19 cellular contexts compared by ENCODE assay signal in the genomic region with DNA sequence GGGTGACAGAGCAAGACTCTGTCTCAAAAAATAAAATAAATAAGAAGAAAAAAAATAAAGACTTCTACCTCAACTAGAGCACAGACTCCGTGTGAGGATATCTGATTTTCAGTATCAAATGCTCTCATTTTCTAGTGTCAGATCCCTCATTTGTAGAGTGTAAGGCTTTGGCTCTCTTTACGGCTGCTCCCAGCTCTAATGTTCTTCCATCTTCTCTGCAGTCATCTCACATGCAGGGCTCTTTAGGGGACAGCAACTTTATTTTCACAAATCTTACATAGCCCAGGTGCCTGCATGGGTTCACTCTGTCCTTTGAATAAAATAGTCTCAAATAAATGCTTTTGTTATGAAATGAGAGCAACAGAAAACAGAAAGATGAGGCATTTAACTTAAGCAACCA. TPM values are rescaled to one million over a fixed set of nuclear protein-coding genes. Genes with fewer than 3 reads are reported as not detected.
DNase-seq lines count a peak whose midpoint lies in the region; ATAC-seq and TF ChIP-seq lines count a peak whose summit lies in the region.
"Had no signal": no experiment of that assay in that cellular context is flagged by ENCODE, and none has a peak within 500 bp of the region (broad histone marks: within the 10 kb centered on the region; RNA-seq: fewer than 3 reads in every experiment).

No MANE protein-coding gene starts in this region.

- no peak overlapping the region for H2AFZ ChIP-seq in OCI-LY3 (ENCODE audit: low read depth, low read length)

- no peaks in the 10 kb centered on the region for H3K9me3 ChIP-seq in CD4-positive, alpha-beta memory T cell (ENCODE audit: control insufficient read depth in 1 of 2, low read length in 2 of 2)
- H3K9me3 ChIP-seq in OCI-LY3 (ENCODE audit: insufficient read depth, low read length) (no peaks in the 10 kb centered on the region), T-helper 17 cell (ENCODE audit: control insufficient read depth, low read length, poor library complexity, severe bottlenecking) (no peaks in the 10 kb centered on the region), gastrocnemius medialis (no peaks in the 10 kb centered on the region)
- H3K9me3 ChIP-seq: A549, BLaER1, MG63, SK-N-SH had no signal

- no peaks in the 10 kb centered on the region for H3K27me3 ChIP-seq in CD4-positive, alpha-beta memory T cell (ENCODE audit: insufficient read depth, low read length)
- H3K27me3 ChIP-seq in OCI-LY3 (ENCODE audit: low read depth, low read length) (no peaks in the 10 kb centered on the region), gastrocnemius medialis (peaks cover 0 to 10% (median 3%) of the 10 kb centered on the region in 3 donors)
- H3K27me3 ChIP-seq: BLaER1, MG63 had no signal

- POLR2A ChIA-PET in CD4-positive, alpha-beta memory T cell (lab: Charles Lee; ENCODE audit: partially characterized antibody) = no interaction called here
- POLR2A ChIA-PET in naive thymus-derived CD8-positive, alpha-beta T cell (lab: Charles Lee) = interaction anchor here (0.8 kb wide), 1 partner anchor 13 kb away, joined by 3 read pairs; no protein-coding TSS in a partner anchor

- H3K4me1 ChIP-seq in CD4-positive, alpha-beta memory T cell (ENCODE audit: insufficient read depth, low read length) = peaks cover 18% of the 10 kb centered on the region
- H3K4me1 ChIP-seq in OCI-LY3 (ENCODE audit: low read length) (peaks cover 77% of the 10 kb centered on the region), gastrocnemius medialis (no peaks in the 10 kb centered on the region)

- no peak overlapping the region for H3K27ac ChIP-seq in CD4-positive, alpha-beta memory T cell (ENCODE audit: low read depth, low read length)
- H3K27ac ChIP-seq in OCI-LY3 (ENCODE audit: low read length) (peak overlapping the region; percentile 79), gastrocnemius medialis (no peak overlapping the region)
- H3K27ac ChIP-seq: A549, BLaER1, KMS-11 had no signal

- H3K4me2 ChIP-seq in OCI-LY3 (ENCODE audit: low read length) = peak overlapping the region; percentile 78
- H3K4me2 ChIP-seq: A549, BLaER1, KMS-11, SK-N-SH had no signal

- H3K36me3 ChIP-seq in CD4-positive, alpha-beta memory T cell (ENCODE audit: insufficient read depth, low read length) = no peaks in the 10 kb centered on the region
- no peaks in the 10 kb centered on the region for H3K36me3 ChIP-seq in OCI-LY3 (replicated peaks; ENCODE audit: low read depth, low read length)
- no peaks in the 10 kb centered on the region for H3K36me3 ChIP-seq in gastrocnemius medialis
- H3K36me3 ChIP-seq: BLaER1, MG63 had no signal

- H4K20me1 ChIP-seq in OCI-LY3 (ENCODE audit: insufficient read depth, low read length) = no peaks in the 10 kb centered on the region
- H4K20me1 ChIP-seq: BLaER1 had no signal

- H3K9me3 Mint-ChIP-seq in CD4-positive, alpha-beta memory T cell = no peaks in the 10 kb centered on the region
- H3K9me3 Mint-ChIP-seq in naive thymus-derived CD8-positive, alpha-beta T cell = no peaks in the 10 kb centered on the region

- TF ChIP-seq POLR2A in gastrocnemius medialis (IDR thresholded peaks at IDR 0.05) = no peak

- no peak for ATAC-seq in T-helper 17 cell
- ATAC-seq in naive thymus-derived CD8-positive, alpha-beta T cell = no peak
- ATAC-seq in GM19328 (IDR thresholded peaks at IDR 0.05; ENCODE audit: unreplicated experiment) = no peak
- ATAC-seq in gastrocnemius medialis = no peak
- ATAC-seq: A549 had no signal

- no peak for DNase-seq in CD4-positive, alpha-beta memory T cell
- no peak for DNase-seq in T-helper 17 cell
- DNase-seq in naive thymus-derived CD8-positive, alpha-beta T cell = no peak
- DNase-seq in activated gamma-delta T cell (lab: John Stamatoyannopoulos, UW) = no peak
- no peak for DNase-seq in hippocampal formation (lab: John Stamatoyannopoulos, UW)
- no peak for DNase-seq in gastrocnemius medialis
- DNase-seq: CD8-positive, alpha-beta memory T cell; MG63; NCI-H1048; NCI-H1436; NCI-H2029; NCI-H526; Right ventricle myocardium superior; SK-N-SH had no signal

- no peak overlapping the region for H3K4me3 ChIP-seq in CD4-positive, alpha-beta memory T cell (ENCODE audit: low read length in 2 of 2)
- peak overlapping the region; percentile 66 for H3K4me3 ChIP-seq in OCI-LY3 (ENCODE audit: low read length)
- no peak overlapping the region for H3K4me3 ChIP-seq in gastrocnemius medialis
- H3K4me3 ChIP-seq: A549, BLaER1, MG63 had no signal

- intact Hi-C loops in CD4-positive, alpha-beta memory T cell (cut with micrococcal nuclease) = no loop called here
- intact Hi-C loops in gastrocnemius medialis (cut with DNase I; ENCODE audit: low total_unique reads) = no loop called here

- H3K4me3 Mint-ChIP-seq in CD4-positive, alpha-beta memory T cell = no peak overlapping the region
- H3K4me3 Mint-ChIP-seq in T-helper 17 cell = no peak overlapping the region
- H3K4me3 Mint-ChIP-seq in naive thymus-derived CD8-positive, alpha-beta T cell = no peak overlapping the region
- H3K4me3 Mint-ChIP-seq: CD8-positive, alpha-beta memory T cell had no signal

- in situ Hi-C loops in gastrocnemius medialis (cut with MboI; ENCODE audit: low sequenced_read_pairs in 4 of 4) = no loop called here

- peak overlapping the region; percentile 58 for H3K9ac ChIP-seq in OCI-LY3 (ENCODE audit: low read length)
- H3K9ac ChIP-seq: BLaER1, KMS-11, SK-N-SH had no signal

- peaks cover 17 to 24% (median 19%) of the 10 kb centered on the region in 4 donors for H3K4me1 Mint-ChIP-seq in CD4-positive, alpha-beta memory T cell
- H3K4me1 Mint-ChIP-seq in T-helper 17 cell = peaks cover 16% of the 10 kb centered on the region
- peaks cover 17 to 41% (median 29%) of the 10 kb centered on the region in 4 donors for H3K4me1 Mint-ChIP-seq in naive thymus-derived CD8-positive, alpha-beta T cell

- H3K27me3 Mint-ChIP-seq in CD4-positive, alpha-beta memory T cell = no peaks in the 10 kb centered on the region
- H3K27me3 Mint-ChIP-seq in T-helper 17 cell = no peaks in the 10 kb centered on the region
- H3K27me3 Mint-ChIP-seq in naive thymus-derived CD8-positive, alpha-beta T cell = no peaks in the 10 kb centered on the region
- H3K27me3 Mint-ChIP-seq: CD8-positive, alpha-beta memory T cell had no signal

- CTCF ChIA-PET in CD4-positive, alpha-beta memory T cell (lab: Charles Lee; ENCODE audit: partially characterized antibody) = no interaction called here

- TF ChIP-seq CTCF in OCI-LY3 (IDR thresholded peaks at IDR 0.05; ENCODE audit: low read depth, low read length) (no peak), gastrocnemius medialis (IDR thresholded peaks at IDR 0.05 in 4 of 5, conservative IDR thresholded peaks at IDR 0.05 in 1 of 5) (no peak)

- H3K27ac Mint-ChIP-seq in CD4-positive, alpha-beta memory T cell = peak overlapping the region in 4 of 7 donors; percentile 29 to 64 (median 54)
- peak overlapping the region; percentile 54 for H3K27ac Mint-ChIP-seq in T-helper 17 cell
- H3K27ac Mint-ChIP-seq in naive thymus-derived CD8-positive, alpha-beta T cell = peak overlapping the region in 7 of 10 donors; percentile 2 to 59 (median 42)

- no peaks in the 10 kb centered on the region for H3K79me2 ChIP-seq in OCI-LY3 (ENCODE audit: low read length)

- no peaks in the 10 kb centered on the region for H3K36me3 Mint-ChIP-seq in CD4-positive, alpha-beta memory T cell
- H3K36me3 Mint-ChIP-seq in T-helper 17 cell (ENCODE audit: low read depth) = no peaks in the 10 kb centered on the region
- no peaks in the 10 kb centered on the region for H3K36me3 Mint-ChIP-seq in naive thymus-derived CD8-positive, alpha-beta T cell
- H3K36me3 Mint-ChIP-seq: CD8-positive, alpha-beta memory T cell had no signal

RNA-seq across cellular contexts. Expression of gene RHOH, which starts 19.2 kb away (rescaled TPM):
- 100 to 1,000 TPM; 198 to 200 TPM for total RNA-seq in CD4-positive, alpha-beta memory T cell
- 100 to 1,000 TPM; 266 to 486 TPM for polyA plus RNA-seq in CD4-positive, alpha-beta memory T cell
- total RNA-seq in T-helper 17 cell = 100 to 1,000 TPM; 439 to 459 TPM
- total RNA-seq in naive thymus-derived CD8-positive, alpha-beta T cell = 100 to 1,000 TPM; 233 to 249 TPM
- 100 to 1,000 TPM; 328 to 416 (median 383) TPM for polyA plus RNA-seq in naive thymus-derived CD8-positive, alpha-beta T cell
- total RNA-seq in gastrocnemius medialis = under 1 TPM in 1 of 4 donors, not detected in 3; 0.26 TPM
- polyA plus RNA-seq: SK-N-SH had no signal

Comparison
In these comparisons a context has a peak if more than half of its experiments do, and no peak if none do; other contexts are left out.
1. RNA of gene RHOH, which starts 19.2 kb away (total RNA-seq): 439 to 459 TPM in T-helper 17 cell, 233 to 249 TPM in naive thymus-derived CD8-positive, alpha-beta T cell and 198 to 200 TPM in CD4-positive, alpha-beta memory T cell; 0.26 TPM in gastrocnemius medialis; every median in the first group is over 100 times any median in the second.
2. Peak in every context shown above with its lines, with median percentiles within 50 percentile points of each other: H3K27ac Mint-ChIP-seq.